ENCODE assay signal across 35 cellular contexts in the genomic region with DNA sequence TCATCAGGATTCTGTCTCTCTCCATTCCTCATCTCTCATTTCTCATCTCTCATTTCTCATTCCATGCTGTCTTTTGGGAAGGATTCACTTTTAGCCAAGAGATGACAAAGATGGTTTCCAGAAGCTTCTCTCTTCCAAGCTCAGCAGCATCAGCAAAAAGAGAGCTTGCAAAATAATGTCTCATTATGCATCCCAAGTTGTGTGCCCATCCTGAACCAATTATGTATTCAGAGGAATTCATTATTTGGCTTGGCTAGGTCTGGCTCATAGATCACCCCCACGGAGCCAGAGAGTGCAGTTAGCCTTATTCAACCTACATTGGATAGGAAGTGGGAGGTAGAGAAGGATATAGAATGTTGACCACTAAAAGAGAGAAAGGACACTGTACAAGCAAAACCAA. TPM values are rescaled to one million over a fixed set of nuclear protein-coding genes. Genes with fewer than 3 reads are reported as not detected.
"Had no signal": no experiment of that assay in that cellular context is flagged by ENCODE, and none has a peak within 500 bp of the region (broad histone marks: within the 10 kb centered on the region; RNA-seq: fewer than 3 reads in every experiment).

No MANE protein-coding gene starts in this region.

- H3K36me3 ChIP-seq: ascending aorta, breast epithelium, cardiac muscle cell, colonic mucosa, esophagus squamous epithelium, gastrocnemius medialis, heart right ventricle, WERI-Rb-1 had no signal

- DNase-seq: activated B cell treated with CpG ODN at 0.5 μM for 24 hours; activated CD4-positive, alpha-beta memory T cell treated with anti-CD3 and anti-CD28 coated beads for 36 hours; activated CD4-positive, alpha-beta T cell treated with anti-CD3 and anti-CD28 coated beads for 36 hours; activated CD4-positive, alpha-beta T cell treated with anti-CD3 and anti-CD28 coated beads, Interleukin-2, amount 10 ng/mL, durations not matched to agents 24 days and 14 days; activated CD4-positive, CD25-positive, alpha-beta regulatory T cell treated with anti-CD3 and anti-CD28 coated beads, Interleukin-2, amount 50 U/mL, for 72 hours; activated CD8-positive, alpha-beta memory T cell treated with anti-CD3 and anti-CD28 coated beads, Interleukin-2, amount 10 ng/mL, durations not matched to agents 7 days and 5 days; activated CD8-positive, alpha-beta memory T cell treated with anti-CD3 and anti-CD28 coated beads, Interleukin-2, amount 50 U/mL, for 4 hours; activated CD8-positive, alpha-beta T cell treated with anti-CD3 and anti-CD28 coated beads, Interleukin-2, amount 10 ng/mL, durations not matched to agents 7 days and 5 days; activated effector memory CD4-positive, alpha-beta T cell treated with anti-CD3 and anti-CD28 coated beads, Interleukin-2, amount 50 U/mL, for 16 hours; activated naive CD4-positive, alpha-beta T cell treated with anti-CD3 and anti-CD28 coated beads for 36 hours; activated naive CD8-positive, alpha-beta T cell treated with anti-CD3 and anti-CD28 coated beads, Interleukin-2, amount 10 ng/mL, durations not matched to agents 7 days and 5 days; activated T-cell treated with anti-CD3 and anti-CD28 coated beads, Interleukin-2, amount 50 U/mL, for 1 hour; activated T-cell treated with anti-CD3 and anti-CD28 coated beads, Interleukin-2, amount 50 U/mL, for 48 hours; central memory CD4-positive, alpha-beta T cell; cerebellar nuclear complex; colonic mucosa; effector CD8-positive, alpha-beta T cell; esophagus squamous epithelium; gastrocnemius medialis; heart right ventricle; T-helper 1 cell; T-helper 17 cell; T1000; WERI-Rb-1 had no signal

- H3K79me2 ChIP-seq: hepatocyte had no signal

- H3K4me3 ChIP-seq: ascending aorta, breast epithelium, cardiac muscle cell, colonic mucosa, esophagus squamous epithelium, gastrocnemius medialis, heart right ventricle, hepatocyte had no signal

- H3K4me3 Mint-ChIP-seq: activated B cell treated with CpG ODN at 0.5 μM for 24 hours; activated CD4-positive, alpha-beta memory T cell treated with anti-CD3 and anti-CD28 coated beads for 36 hours; activated CD4-positive, alpha-beta T cell treated with anti-CD3 and anti-CD28 coated beads for 36 hours; activated CD4-positive, alpha-beta T cell treated with anti-CD3 and anti-CD28 coated beads, Interleukin-2, amount 10 ng/mL, durations not matched to agents 24 days and 14 days; activated CD8-positive, alpha-beta memory T cell treated with anti-CD3 and anti-CD28 coated beads, Interleukin-2, amount 10 ng/mL, durations not matched to agents 7 days and 5 days; activated CD8-positive, alpha-beta T cell treated with anti-CD3 and anti-CD28 coated beads, Interleukin-2, amount 10 ng/mL, durations not matched to agents 7 days and 5 days; activated naive CD4-positive, alpha-beta T cell treated with anti-CD3 and anti-CD28 coated beads for 36 hours; activated naive CD4-positive, alpha-beta T cell treated with anti-CD3 and anti-CD28 coated beads, Interleukin-2, amount 50 U/mL, for 24 hours; activated naive CD8-positive, alpha-beta T cell treated with anti-CD3 and anti-CD28 coated beads, Interleukin-2, amount 10 ng/mL, durations not matched to agents 7 days and 5 days; activated T-helper 1 cell treated with anti-CD3 and anti-CD28 coated beads, Interleukin-12 subunit alpha, Interleukin-12 subunit beta, Interleukin-2, Interleukin-4 antibody, amounts not matched to agents 30 ng/mL and 10 ng/mL and 1 ng/mL, durations not matched to agents 14 hours and 24 hours and 36 hours; T-helper 17 cell; T-helper 2 cell treated with Interferon-gamma antibody and Interleukin-4, amounts not matched to agents 5 μg/mL and 100 μg/mL, for 36 hours had no signal

- H3K36me3 Mint-ChIP-seq: activated CD8-positive, alpha-beta memory T cell treated with anti-CD3 and anti-CD28 coated beads, Interleukin-2, amount 10 ng/mL, durations not matched to agents 7 days and 5 days; activated naive CD8-positive, alpha-beta T cell treated with anti-CD3 and anti-CD28 coated beads, Interleukin-2, amount 10 ng/mL, durations not matched to agents 7 days and 5 days; brain had no signal

- H3K27ac ChIP-seq: ascending aorta, breast epithelium, cardiac muscle cell, colonic mucosa, epithelial cell of prostate, foreskin keratinocyte, gastrocnemius medialis, heart right ventricle, hepatocyte, WERI-Rb-1 had no signal

- H2AFZ ChIP-seq: hepatocyte had no signal

- H3K9me3 ChIP-seq: colonic mucosa, gastrocnemius medialis had no signal

- H3K4me2 ChIP-seq: hepatocyte had no signal

- H3K27ac Mint-ChIP-seq: activated B cell treated with CpG ODN at 0.5 μM for 24 hours; activated CD4-positive, alpha-beta memory T cell treated with anti-CD3 and anti-CD28 coated beads for 36 hours; activated CD4-positive, alpha-beta T cell treated with anti-CD3 and anti-CD28 coated beads for 36 hours; activated CD4-positive, alpha-beta T cell treated with anti-CD3 and anti-CD28 coated beads, Interleukin-2, amount 10 ng/mL, durations not matched to agents 24 days and 14 days; activated CD8-positive, alpha-beta memory T cell treated with anti-CD3 and anti-CD28 coated beads, Interleukin-2, amount 10 ng/mL, durations not matched to agents 7 days and 5 days; activated CD8-positive, alpha-beta T cell treated with anti-CD3 and anti-CD28 coated beads, Interleukin-2, amount 10 ng/mL, durations not matched to agents 7 days and 5 days; activated naive CD4-positive, alpha-beta T cell treated with anti-CD3 and anti-CD28 coated beads for 36 hours; activated naive CD4-positive, alpha-beta T cell treated with anti-CD3 and anti-CD28 coated beads, Interleukin-2, amount 50 U/mL, for 24 hours; activated naive CD8-positive, alpha-beta T cell treated with anti-CD3 and anti-CD28 coated beads, Interleukin-2, amount 10 ng/mL, durations not matched to agents 7 days and 5 days; activated T-helper 1 cell treated with anti-CD3 and anti-CD28 coated beads, Interleukin-12 subunit alpha, Interleukin-12 subunit beta, Interleukin-2, Interleukin-4 antibody, amounts not matched to agents 30 ng/mL and 10 ng/mL and 1 ng/mL, durations not matched to agents 14 hours and 24 hours and 36 hours; activated T-helper 2 cell treated with anti-CD3 and anti-CD28 coated beads, Interferon-gamma antibody, Interleukin-2, Interleukin-4, amounts not matched to agents 10 μg/mL and 5 μg/mL and 100 μg/mL, durations not matched to agents 14 hours and 24 hours and 36 hours; T-helper 17 cell; T-helper 2 cell treated with Interferon-gamma antibody and Interleukin-4, amounts not matched to agents 5 μg/mL and 100 μg/mL, for 36 hours had no signal

- H3K9me3 Mint-ChIP-seq: activated T-helper 2 cell treated with anti-CD3 and anti-CD28 coated beads, Interferon-gamma antibody, Interleukin-2, Interleukin-4, amounts not matched to agents 10 μg/mL and 5 μg/mL and 100 μg/mL, durations not matched to agents 14 hours and 24 hours and 36 hours had no signal

- H3K4me1 ChIP-seq: breast epithelium, colonic mucosa had no signal

- H3K27me3 ChIP-seq: breast epithelium, cardiac muscle cell had no signal

RNA-seq across cellular contexts. Expression of gene OLFM2, which starts 5.3 kb away (rescaled TPM):
- total RNA-seq: activated B cell treated with CpG ODN at 0.5 μM for 24 hours had no signal
